8 cellular contexts compared by ENCODE assay signal in the genomic region with DNA sequence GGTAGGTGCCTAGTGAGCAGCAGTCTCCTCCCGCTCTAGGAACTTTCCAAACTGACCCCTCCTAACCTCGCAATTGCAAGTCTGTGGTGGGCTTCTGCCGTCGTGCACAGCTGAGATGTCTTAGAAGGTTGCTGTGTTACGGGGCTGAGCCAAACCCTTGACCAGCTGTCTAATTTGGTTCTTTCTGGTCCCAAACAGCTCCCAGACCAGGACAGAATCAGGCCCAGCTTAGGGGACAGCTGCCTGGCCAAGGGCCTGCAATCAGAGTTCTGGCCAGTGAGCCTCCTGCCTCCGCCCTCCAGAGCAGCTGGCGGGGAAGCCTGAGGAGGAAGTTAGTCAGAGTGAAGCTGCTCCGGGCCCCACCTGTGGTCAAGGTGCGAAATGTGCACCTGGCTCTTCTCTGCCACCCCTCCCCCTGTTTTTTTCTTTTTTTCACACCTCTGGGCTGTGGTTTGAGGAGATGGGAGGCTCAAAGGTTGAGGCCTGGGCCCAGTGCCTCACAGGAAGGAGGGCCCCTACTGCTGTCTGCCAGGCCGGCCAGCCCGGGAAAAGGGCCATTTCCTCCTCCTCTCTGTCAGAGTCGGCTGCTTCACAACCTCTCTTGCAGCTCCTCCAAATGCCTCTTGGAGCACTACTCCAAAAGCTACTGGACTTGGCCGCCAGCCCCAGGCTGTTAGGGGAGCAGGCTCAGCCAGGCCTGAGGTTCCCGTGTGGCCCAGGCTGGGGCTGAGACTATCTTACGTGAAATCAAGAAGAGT. TPM values are rescaled to one million over a fixed set of nuclear protein-coding genes. Genes with fewer than 3 reads are reported as not detected.
DNase-seq lines count a peak whose midpoint lies in the region; ATAC-seq and TF ChIP-seq lines count a peak whose summit lies in the region.

No MANE protein-coding gene starts in this region.

- 60% methylated on average over 15 of the region's 15 CpGs for WGBS in liver

- H3K27me3 ChIP-seq in liver (ENCODE audit: control insufficient read depth in 4 of 4, insufficient read depth in 4 of 4, low read length in 3 of 4) = no peaks in the 10 kb centered on the region

- H3K27ac ChIP-seq in liver (ENCODE audit: low read depth in 1 of 2, low read length in 2 of 2) = no peak overlapping the region

- TF ChIP-seq RAD21 in liver (IDR thresholded peaks at IDR 0.05) = no peak

- DNase-seq in EL = peak; percentile 66
- peak; percentile 46 for DNase-seq in LoVo (ENCODE audit: low spot score)
- peak; percentile 74 for DNase-seq in activated CD4-positive, alpha-beta T cell treated with anti-CD3 and anti-CD28 coated beads for 48 hours
- peak; percentile 81 for DNase-seq in cerebellum (ENCODE audit: low spot score)
- DNase-seq in stimulated activated CD8-positive, alpha-beta memory T cell treated with anti-CD3 and anti-CD28 coated beads, Interleukin-12 subunit alpha, Interleukin-12 subunit beta, amount 100 ng/mL, for 1 hour (ENCODE audit: low read depth) = peak; percentile 19
- DNase-seq in 8988T = no peak

- H3K9ac ChIP-seq in liver (ENCODE audit: low read depth in 1 of 2, low read length in 2 of 2) = no peak overlapping the region

- ATAC-seq in GM21717 (IDR thresholded peaks at IDR 0.05; ENCODE audit: unreplicated experiment) = peak; percentile 52

- H3K4me3 ChIP-seq in liver (ENCODE audit: low read depth in 1 of 3, low read length in 3 of 3) = no peak overlapping the region

- H3K36me3 ChIP-seq in liver (ENCODE audit: control insufficient read depth in 4 of 4, insufficient read depth in 3 of 4, low read depth in 1 of 4, low read length in 3 of 4) = no peaks in the 10 kb centered on the region

- peaks cover 0 to 6% (median 1%) of the 10 kb centered on the region in 4 donors for H3K4me1 ChIP-seq in liver (ENCODE audit: control insufficient read depth in 4 of 4, insufficient read depth in 4 of 4, low read length in 3 of 4)

- TF ChIP-seq CTCF in liver (IDR thresholded peaks at IDR 0.05; ENCODE audit: low read depth, low read length, missing input control) = peak; percentile 9

- peaks cover 0 to 3% (median 0%) of the 10 kb centered on the region in 4 donors for H3K9me3 ChIP-seq in liver (ENCODE audit: control insufficient read depth in 4 of 4, low read length in 3 of 4)

TF ChIP-seq in liver, 16 proteins besides CTCF, POLR2A, EP300 and RAD21:
- TF ChIP-seq JUND (IDR thresholded peaks at IDR 0.05) (no peak), RXRA (IDR thresholded peaks at IDR 0.05) (no peak), GABPA (IDR thresholded peaks at IDR 0.05 in 1 of 2, conservative IDR thresholded peaks at IDR 0.05 in 1 of 2) (no peak), HNF4A (conservative IDR thresholded peaks at IDR 0.05) (no peak)
- TF ChIP-seq, protein P1, sequence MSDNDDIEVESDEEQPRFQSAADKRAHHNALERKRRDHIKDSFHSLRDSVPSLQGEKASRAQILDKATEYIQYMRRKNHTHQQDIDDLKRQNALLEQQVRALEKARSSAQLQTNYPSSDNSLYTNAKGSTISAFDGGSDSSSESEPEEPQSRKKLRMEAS (IDR thresholded peaks at IDR 0.05) = no peak
- TF ChIP-seq, protein P2, sequence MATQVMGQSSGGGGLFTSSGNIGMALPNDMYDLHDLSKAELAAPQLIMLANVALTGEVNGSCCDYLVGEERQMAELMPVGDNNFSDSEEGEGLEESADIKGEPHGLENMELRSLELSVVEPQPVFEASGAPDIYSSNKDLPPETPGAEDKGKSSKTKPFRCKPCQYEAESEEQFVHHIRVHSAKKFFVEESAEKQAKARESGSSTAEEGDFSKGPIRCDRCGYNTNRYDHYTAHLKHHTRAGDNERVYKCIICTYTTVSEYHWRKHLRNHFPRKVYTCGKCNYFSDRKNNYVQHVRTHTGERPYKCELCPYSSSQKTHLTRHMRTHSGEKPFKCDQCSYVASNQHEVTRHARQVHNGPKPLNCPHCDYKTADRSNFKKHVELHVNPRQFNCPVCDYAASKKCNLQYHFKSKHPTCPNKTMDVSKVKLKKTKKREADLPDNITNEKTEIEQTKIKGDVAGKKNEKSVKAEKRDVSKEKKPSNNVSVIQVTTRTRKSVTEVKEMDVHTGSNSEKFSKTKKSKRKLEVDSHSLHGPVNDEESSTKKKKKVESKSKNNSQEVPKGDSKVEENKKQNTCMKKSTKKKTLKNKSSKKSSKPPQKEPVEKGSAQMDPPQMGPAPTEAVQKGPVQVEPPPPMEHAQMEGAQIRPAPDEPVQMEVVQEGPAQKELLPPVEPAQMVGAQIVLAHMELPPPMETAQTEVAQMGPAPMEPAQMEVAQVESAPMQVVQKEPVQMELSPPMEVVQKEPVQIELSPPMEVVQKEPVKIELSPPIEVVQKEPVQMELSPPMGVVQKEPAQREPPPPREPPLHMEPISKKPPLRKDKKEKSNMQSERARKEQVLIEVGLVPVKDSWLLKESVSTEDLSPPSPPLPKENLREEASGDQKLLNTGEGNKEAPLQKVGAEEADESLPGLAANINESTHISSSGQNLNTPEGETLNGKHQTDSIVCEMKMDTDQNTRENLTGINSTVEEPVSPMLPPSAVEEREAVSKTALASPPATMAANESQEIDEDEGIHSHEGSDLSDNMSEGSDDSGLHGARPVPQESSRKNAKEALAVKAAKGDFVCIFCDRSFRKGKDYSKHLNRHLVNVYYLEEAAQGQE (IDR thresholded peaks at IDR 0.05) = no peak

RNA-seq across cellular contexts. Expression of a gene that starts 4.2 kb away (rescaled TPM):
- not detected for total RNA-seq in cerebellum
- total RNA-seq in liver = under 1 TPM in 1 of 2 donors, not detected in 1; 0.25 TPM
- polyA plus RNA-seq in liver = under 1 TPM; 0.25 to 0.27 TPM

RNA-seq across cellular contexts. Expression of a gene that starts 44.3 kb away (rescaled TPM):
- total RNA-seq in cerebellum (4.5 TPM), liver (1 to 10 TPM; 1.1 to 3.7 TPM)
- under 1 TPM; 0.18 to 0.35 TPM for polyA plus RNA-seq in liver
